17 cellular contexts compared by ENCODE assay signal in the genomic region with DNA sequence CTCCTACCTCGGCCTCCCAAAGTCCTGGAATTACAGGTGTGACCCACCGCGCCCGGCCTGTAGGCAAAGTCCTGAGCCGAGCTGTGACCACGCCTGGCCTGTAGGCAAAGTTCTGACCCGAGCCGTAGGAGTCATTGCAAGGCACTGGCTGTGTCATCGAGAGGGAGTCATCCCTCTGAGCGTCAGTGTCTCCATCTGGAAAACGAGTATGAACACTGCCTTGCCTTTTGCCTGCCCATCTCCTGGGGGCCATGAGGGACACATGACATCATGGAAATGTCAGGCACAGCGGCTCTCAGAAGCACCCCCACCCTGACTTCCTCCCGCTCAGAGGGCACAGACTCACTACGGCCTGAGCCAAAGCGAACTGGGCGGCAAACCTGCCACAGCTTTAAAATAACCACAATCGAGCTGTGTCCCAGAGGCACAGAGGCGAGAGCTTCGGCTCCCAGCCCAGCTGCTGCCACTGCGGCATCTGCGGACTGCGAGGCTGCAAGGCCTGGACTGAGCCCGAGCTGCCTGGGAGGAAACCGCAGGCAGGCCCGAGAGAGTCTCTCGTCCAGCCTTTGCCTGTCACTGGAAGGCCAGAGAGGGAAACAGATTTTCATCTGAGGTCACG. TPM values are rescaled to one million over a fixed set of nuclear protein-coding genes. Genes with fewer than 3 reads are reported as not detected.
A peak's percentile ranks its signal among the peaks of the same experiment; 100 is the strongest.
DNase-seq lines count a peak whose midpoint lies in the region; ATAC-seq, FAIRE-seq and TF ChIP-seq lines count a peak whose summit lies in the region.
"Had no signal": no experiment of that assay in that cellular context is flagged by ENCODE, and none has a peak within 500 bp of the region (broad histone marks: within the 10 kb centered on the region; RNA-seq: fewer than 3 reads in every experiment).

No MANE protein-coding gene starts in this region.

- TF ChIP-seq CTCF in esophagus squamous epithelium (IDR thresholded peaks at IDR 0.05) (no peak), mesothelial cell of epicardium (IDR thresholded peaks at IDR 0.05; ENCODE audit: unreplicated experiment) (no peak), spleen (IDR thresholded peaks at IDR 0.05 in 8 of 11, conservative IDR thresholded peaks at IDR 0.05 in 3 of 11) (no peak)

- no peaks in the 10 kb centered on the region for H3K9me3 Mint-ChIP-seq in mesothelial cell of epicardium
- H3K9me3 Mint-ChIP-seq: activated naive CD8-positive, alpha-beta T cell treated with anti-CD3 and anti-CD28 coated beads, Interleukin-2, amount 10 ng/mL, durations not matched to agents 7 days and 5 days; stimulated activated memory B cell treated with anti-CD40 and anti-IgM and Interleukin-4, amounts not matched to agents 10 μg/mL and 1 μg/mL and 100 μg/mL, for 72 hours had no signal

- intact Hi-C loops in esophagus squamous epithelium (cut with DNase I) = no loop called here
- intact Hi-C loops in spleen (cut with DNase I; ENCODE audit: low total_unique reads) = no loop called here

- H3K36me3 Mint-ChIP-seq in mesothelial cell of epicardium = no peaks in the 10 kb centered on the region
- H3K36me3 Mint-ChIP-seq: activated naive CD8-positive, alpha-beta T cell treated with anti-CD3 and anti-CD28 coated beads, Interleukin-2, amount 10 ng/mL, durations not matched to agents 7 days and 5 days; stimulated activated memory B cell treated with anti-CD40 and anti-IgM and Interleukin-4, amounts not matched to agents 10 μg/mL and 1 μg/mL and 100 μg/mL, for 72 hours had no signal

- H3K27me3 ChIP-seq in H7 (ENCODE audit: control insufficient read depth, insufficient read depth, low read length) (peaks cover 27% of the 10 kb centered on the region), esophagus squamous epithelium (peaks cover 0 to 10% (median 0%) of the 10 kb centered on the region in 4 donors), spleen (replicated peaks in 1 of 7) (peaks cover 0 to 5% (median 0%) of the 10 kb centered on the region in 7 donors)

- H3K4me3 ChIP-seq in H7 (ENCODE audit: insufficient read depth, low read depth, low read length) (no peak overlapping the region), esophagus squamous epithelium (no peak overlapping the region), spleen (no peak overlapping the region)

- H3K4me1 Mint-ChIP-seq in mesothelial cell of epicardium = peaks cover 16% of the 10 kb centered on the region
- H3K4me1 Mint-ChIP-seq: activated naive CD8-positive, alpha-beta T cell treated with anti-CD3 and anti-CD28 coated beads, Interleukin-2, amount 10 ng/mL, durations not matched to agents 7 days and 5 days had no signal

- no peaks in the 10 kb centered on the region for H3K27me3 Mint-ChIP-seq in mesothelial cell of epicardium (ENCODE audit: low read depth)
- H3K27me3 Mint-ChIP-seq: activated naive CD8-positive, alpha-beta T cell treated with anti-CD3 and anti-CD28 coated beads, Interleukin-2, amount 10 ng/mL, durations not matched to agents 7 days and 5 days had no signal

- no peak for TF ChIP-seq POLR2A in esophagus squamous epithelium (IDR thresholded peaks at IDR 0.05)
- no peak for TF ChIP-seq POLR2A in spleen (IDR thresholded peaks at IDR 0.05)
- no peak for TF ChIP-seq POLR2A in GM12891 (IDR thresholded peaks at IDR 0.05; ENCODE audit: low read depth, low read length)

- peak overlapping the region; percentile 46 to 79 (median 68) for H3K27ac ChIP-seq in esophagus squamous epithelium
- H3K27ac ChIP-seq in spleen = peak overlapping the region; percentile 48 to 79 (median 64)
- H3K27ac ChIP-seq: VCaP had no signal

- H3K36me3 ChIP-seq in H7 (replicated peaks; ENCODE audit: control insufficient read depth, insufficient read depth, low read length) = no peaks in the 10 kb centered on the region
- peaks cover 0 to 17% (median 0%) of the 10 kb centered on the region in 3 donors for H3K36me3 ChIP-seq in esophagus squamous epithelium
- H3K36me3 ChIP-seq in spleen = peaks cover 0 to 24% (median 0%) of the 10 kb centered on the region in 6 donors

- no peak for FAIRE-seq in GM12891 (lab: Jason Lieb, UNC)

- H3K4me1 ChIP-seq in esophagus squamous epithelium = peaks cover 0 to 41% (median 18%) of the 10 kb centered on the region in 3 donors
- peaks cover 0 to 27% (median 9%) of the 10 kb centered on the region in 6 donors for H3K4me1 ChIP-seq in spleen

- H3K9me3 ChIP-seq in esophagus squamous epithelium (no peaks in the 10 kb centered on the region), spleen (no peaks in the 10 kb centered on the region)

- no peak for ATAC-seq in GM21515 (IDR thresholded peaks at IDR 0.05; ENCODE audit: unreplicated experiment)
- ATAC-seq: SK-N-SH treated with all-trans-retinoic acid at 6 μM for 48 hours; stimulated activated memory B cell treated with anti-CD40 and anti-IgM and Interleukin-4, amounts not matched to agents 10 μg/mL and 1 μg/mL and 100 μg/mL, for 72 hours had no signal

- DNase-seq in H7 (peak; percentile 77), esophagus squamous epithelium (lab: John Stamatoyannopoulos, UW) (no peak), mesothelial cell of epicardium (ENCODE audit: low spot score in 2 of 2, unreplicated experiment in 2 of 2) (no peak), spleen (no peak), NCI-H345 treated with DMSO at 0.1 percent for 48 hours (lab: John Stamatoyannopoulos, UW; ENCODE audit: unreplicated experiment) (no peak), GM12891 (ENCODE audit: insufficient read length, low spot score) (no peak), midbrain (lab: John Stamatoyannopoulos, UW) (no peak)
- DNase-seq: activated naive CD8-positive, alpha-beta T cell treated with anti-CD3 and anti-CD28 coated beads, Interleukin-2, amount 10 ng/mL, durations not matched to agents 7 days and 5 days; C1 segment of cervical spinal cord; islet precursor cell; NCI-H2081 treated with DMSO at 0.1 percent for 48 hours; nucleus accumbens; stimulated activated CD4-positive, alpha-beta T cell treated with anti-CD3 and anti-CD28 coated beads, Interleukin-2, amount 100 ng/mL, for 48 hours had no signal

- no peak overlapping the region for H3K4me3 Mint-ChIP-seq in mesothelial cell of epicardium
- H3K4me3 Mint-ChIP-seq: activated naive CD8-positive, alpha-beta T cell treated with anti-CD3 and anti-CD28 coated beads, Interleukin-2, amount 10 ng/mL, durations not matched to agents 7 days and 5 days; stimulated activated memory B cell treated with anti-CD40 and anti-IgM and Interleukin-4, amounts not matched to agents 10 μg/mL and 1 μg/mL and 100 μg/mL, for 72 hours had no signal

- 49 to 64% methylated on average over 5 to 10 of the region's 27 CpGs for WGBS in esophagus squamous epithelium, 2 donors
- WGBS in spleen, 5 donors = 71 to 80% (median 76%) methylated on average over 23 to 27 of the region's 27 CpGs

- peak overlapping the region; percentile 30 for H3K27ac Mint-ChIP-seq in mesothelial cell of epicardium
- H3K27ac Mint-ChIP-seq: activated naive CD8-positive, alpha-beta T cell treated with anti-CD3 and anti-CD28 coated beads, Interleukin-2, amount 10 ng/mL, durations not matched to agents 7 days and 5 days; stimulated activated memory B cell treated with anti-CD40 and anti-IgM and Interleukin-4, amounts not matched to agents 10 μg/mL and 1 μg/mL and 100 μg/mL, for 72 hours had no signal

TF ChIP-seq in GM12891, 5 proteins besides CTCF, POLR2A, EP300 and RAD21:
- no peak for TF ChIP-seq SPI1 (IDR thresholded peaks at IDR 0.05; ENCODE audit: low read depth, low read length)
- TF ChIP-seq POLR2AphosphoS5 (IDR thresholded peaks at IDR 0.05; ENCODE audit: low read depth, low read length) = no peak
TF ChIP-seq in GM12891: peak in this region for 0.

RNA-seq across cellular contexts. Expression of a gene that starts 50.8 kb away (rescaled TPM):
- 1.3 and 2.8 TPM in 2 replicates for total RNA-seq in H7 (2014; rRNA removed; shearing (Covaris generic))
- 10 to 100 TPM in 1 of 4 donors, 1 to 10 TPM in 3; 5.2 to 18.3 (median 7.5) TPM for total RNA-seq in esophagus squamous epithelium
- total RNA-seq in mesothelial cell of epicardium = 13.6 to 16.9 TPM (median 15.4 TPM) in 3 replicates
- total RNA-seq in spleen = 100 to 1,000 TPM in 1 of 7 donors, 10 to 100 TPM in 6; 44.2 to 182 (median 58.6) TPM
- 10 to 100 TPM in 1 of 3 donors, 1 to 10 TPM in 2; 4.8 to 27.1 (median 7.4) TPM for polyA plus RNA-seq in spleen
- polyA plus RNA-seq in GM12891 (2012; ENCODE audit: low read depth, missing spikeins) = 0.30 TPM
